2 cellular contexts compared by ENCODE assay signal in genomic region chr19:8485561-8486371, GRCh38.
TF ChIP-seq lines count a peak whose summit lies in the region.

No MANE protein-coding gene starts in this region.

TF ChIP-seq in IMR-90, 13 proteins besides CTCF, POLR2A, EP300 and RAD21:
- TF ChIP-seq ELK1 (IDR thresholded peaks at IDR 0.05; ENCODE audit: borderline replicate concordance, low read depth, low read length) (no peak), MXI1 (IDR thresholded peaks at IDR 0.05; ENCODE audit: borderline replicate concordance, low read depth, low read length) (no peak), NFE2L2 (IDR thresholded peaks at IDR 0.05; ENCODE audit: low read depth, low read length) (no peak), FOS (IDR thresholded peaks at IDR 0.05; ENCODE audit: low read depth, low read length) (no peak), RCOR1 (IDR thresholded peaks at IDR 0.05; ENCODE audit: insufficient replicate concordance, low read length) (no peak)
TF ChIP-seq in IMR-90: peak in this region for 0.

TF ChIP-seq in GM12878, 131 proteins besides CTCF, POLR2A, EP300 and RAD21:
- TF ChIP-seq ZBTB4 (CRISPR knock-in tag; IDR thresholded peaks at IDR 0.05) (no peak), RCOR1 (conservative IDR thresholded peaks at IDR 0.05; ENCODE audit: low read depth, low read length) (no peak), SRF (IDR thresholded peaks at IDR 0.05; ENCODE audit: low read depth in 2 of 2, low read length in 2 of 2) (no peak), MTA3 (IDR thresholded peaks at IDR 0.05; ENCODE audit: borderline replicate concordance, low read length) (no peak), YY1 (IDR thresholded peaks at IDR 0.05; ENCODE audit: low read depth, low read length) (no peak), GABPA (IDR thresholded peaks at IDR 0.05; ENCODE audit: low read depth) (no peak), SIN3A (IDR thresholded peaks at IDR 0.05; ENCODE audit: low read depth, low read length) (no peak), ZSCAN29 (IDR thresholded peaks at IDR 0.05) (no peak), DPF2 (IDR thresholded peaks at IDR 0.05) (no peak), IRF4 (IDR thresholded peaks at IDR 0.05; ENCODE audit: low read depth, low read length) (no peak), HDGF (IDR thresholded peaks at IDR 0.05) (no peak), EGR1 (IDR thresholded peaks at IDR 0.05; ENCODE audit: borderline replicate concordance in 1 of 2, low read depth in 2 of 2, low read length in 2 of 2) (no peak), USF1 (IDR thresholded peaks at IDR 0.05; ENCODE audit: borderline replicate concordance, extremely low read length, insufficient read depth, low read depth, low read length) (no peak), CHD4 (IDR thresholded peaks at IDR 0.05) (no peak), SUZ12 (IDR thresholded peaks at IDR 0.05; ENCODE audit: unreplicated experiment) (no peak), ESRRA (IDR thresholded peaks at IDR 0.05; ENCODE audit: low read length) (no peak), EED (IDR thresholded peaks at IDR 0.05; ENCODE audit: low read depth) (no peak), NR2C2 (IDR thresholded peaks at IDR 0.05; ENCODE audit: borderline replicate concordance, control insufficient read depth, insufficient read length, low read depth) (no peak), REST (IDR thresholded peaks at IDR 0.05; ENCODE audit: low read depth, low read length) (no peak), YBX1 (IDR thresholded peaks at IDR 0.05) (no peak)
